ENCODE assay signal across 28 cellular contexts in the genomic region with DNA sequence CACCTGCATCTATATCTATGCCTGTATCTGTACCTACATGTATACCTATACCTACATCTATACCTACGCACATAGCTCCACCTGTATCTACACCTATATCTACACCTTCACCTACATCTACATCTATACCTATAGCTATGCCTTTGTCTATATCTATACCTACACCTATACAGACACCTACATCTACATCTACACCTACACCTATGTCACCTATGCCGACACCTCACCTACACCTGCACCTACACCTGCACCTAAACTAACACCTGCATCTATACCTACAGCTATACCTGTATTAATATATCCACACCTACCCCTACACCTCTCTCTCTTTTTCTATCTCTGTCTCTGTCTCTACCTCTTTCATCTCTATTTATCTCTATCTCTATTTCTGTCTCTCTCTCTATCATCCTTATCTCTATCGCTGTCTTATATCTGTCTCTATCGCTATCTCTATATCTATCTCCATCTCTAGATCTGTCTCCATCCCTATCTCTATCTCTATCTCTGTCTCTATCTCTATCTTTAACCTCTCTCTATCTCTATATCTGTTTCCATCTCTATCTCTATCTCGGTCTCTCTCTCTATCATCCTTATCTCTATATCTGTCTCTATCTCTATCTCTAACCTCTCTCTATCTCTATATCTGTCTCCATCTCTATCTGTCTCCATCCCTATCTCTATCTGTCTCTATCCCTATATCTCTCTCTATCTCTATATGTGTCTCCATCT. TPM values are rescaled to one million over a fixed set of nuclear protein-coding genes. Genes with fewer than 3 reads are reported as not detected.
"Had no signal": no experiment of that assay in that cellular context is flagged by ENCODE, and none has a peak within 500 bp of the region (broad histone marks: within the 10 kb centered on the region; RNA-seq: fewer than 3 reads in every experiment).

No MANE protein-coding gene starts in this region.

- H3K4me1 Mint-ChIP-seq: mesothelial cell of epicardium had no signal

- H3K4me3 Mint-ChIP-seq: mesothelial cell of epicardium had no signal

- H3K27ac Mint-ChIP-seq: mesothelial cell of epicardium had no signal

- FAIRE-seq: endothelial cell of umbilical vein, islet of Langerhans, keratinocyte had no signal

- H3K9me3 Mint-ChIP-seq: mesothelial cell of epicardium had no signal

- H3K4me3 ChIP-seq: coronary artery, dorsolateral prefrontal cortex, esophagus muscularis mucosa, gastrocnemius medialis, heart right ventricle, left lung, lower lobe of right lung, mucosa of descending colon had no signal

- H3K36me3 ChIP-seq: esophagus muscularis mucosa, gastrocnemius medialis, heart right ventricle, left lung, lower lobe of right lung had no signal

- H3K27ac ChIP-seq: coronary artery, dorsolateral prefrontal cortex, esophagus muscularis mucosa, gastrocnemius medialis, heart right ventricle, left lung, lower lobe of right lung had no signal

- DNase-seq: dermis blood vessel endothelial cell; dorsolateral prefrontal cortex; effector CD4-positive, alpha-beta T cell; effector memory CD4-positive, alpha-beta T cell; foreskin fibroblast; foreskin melanocyte; gastrocnemius medialis; glutamatergic neuron; head of caudate nucleus; heart right ventricle; hippocampal formation; left cardiac atrium; left lung; left ventricle myocardium superior; lower lobe of right lung; mesenchymal stem cell; mucosa of descending colon had no signal

- H3K4me1 ChIP-seq: esophagus muscularis mucosa, gastrocnemius medialis, left lung, lower lobe of right lung had no signal

- H3K9me3 ChIP-seq: esophagus muscularis mucosa, gastrocnemius medialis, heart right ventricle, left lung, lower lobe of right lung, mucosa of descending colon had no signal

- ATAC-seq: gastrocnemius medialis, heart right ventricle, left cardiac atrium, left lung, left ventricle myocardium superior, lower lobe of right lung, mucosa of descending colon had no signal

- H3K36me3 Mint-ChIP-seq: mesothelial cell of epicardium had no signal

RNA-seq across cellular contexts. Expression of gene IRX4, which starts 37.9 kb away (rescaled TPM):
- total RNA-seq: dermis blood vessel endothelial cell, dorsolateral prefrontal cortex, endothelial cell of umbilical vein, epithelial cell of proximal tubule, esophagus muscularis mucosa, glomerular endothelial cell, left lung, lower lobe of right lung, lung microvascular endothelial cell, mesenteric fat pad, mesothelial cell of epicardium, mucosa of descending colon, myocyte had no signal
- polyA plus RNA-seq: endothelial cell of umbilical vein had no signal
